18 cellular contexts compared by ENCODE assay signal in genomic region chr14:38391334-38391733, GRCh38.
DNase-seq lines count a peak whose midpoint lies in the region; ATAC-seq, FAIRE-seq and TF ChIP-seq lines count a peak whose summit lies in the region.
"Had no signal": no experiment of that assay in that cellular context is flagged by ENCODE, and none has a peak within 500 bp of the region (broad histone marks: within the 10 kb centered on the region; RNA-seq: fewer than 3 reads in every experiment).

No MANE protein-coding gene starts in this region.

- no peak for ATAC-seq in HG02840 (IDR thresholded peaks at IDR 0.05; ENCODE audit: low FRiP score, unreplicated experiment)
- ATAC-seq: A549; activated CD8-positive, alpha-beta T cell treated with anti-CD3 and anti-CD28 coated beads, Interleukin-2, amount 10 ng/mL, durations not matched to agents 7 days and 5 days; activated T-helper 17 cell treated with anti-CD3 and anti-CD28 coated beads, Interleukin-2, amount 50 U/mL, for 72 hours; lower lobe of right lung; naive thymus-derived CD8-positive, alpha-beta T cell had no signal

- intact Hi-C loops in left ventricle myocardium inferior (cut with micrococcal nuclease) (no loop called here), cardiac septum (cut with DNase I) (no loop called here), testis (cut with DNase I; ENCODE audit: low total_unique reads) (no loop called here)

- peaks cover 11% of the 10 kb centered on the region for H3K4me1 ChIP-seq in left ventricle myocardium inferior
- peaks cover 0 to 12% (median 0%) of the 10 kb centered on the region in 5 donors for H3K4me1 ChIP-seq in subcutaneous abdominal adipose tissue (ENCODE audit: control insufficient read depth in 5 of 5, insufficient read depth in 5 of 5, low read length in 5 of 5)
- no peaks in the 10 kb centered on the region for H3K4me1 ChIP-seq in testis
- H3K4me1 ChIP-seq: A549, lower lobe of right lung had no signal

- H3K4me3 ChIP-seq in left ventricle myocardium inferior (no peak overlapping the region), subcutaneous abdominal adipose tissue (ENCODE audit: low read depth in 1 of 5, low read length in 5 of 5) (no peak overlapping the region), testis (no peak overlapping the region)
- H3K4me3 ChIP-seq: A549, lower lobe of right lung, tibial artery had no signal

- DNase-seq in left ventricle myocardium inferior (no peak), cardiac septum (ENCODE audit: low spot score) (no peak), NCI-H2029 treated with DMSO at 0.1 percent for 48 hours (lab: John Stamatoyannopoulos, UW) (peak; percentile 23), fibroblast of gingiva (ENCODE audit: low read depth) (peak; percentile 5), testis (no peak), GM12891 (ENCODE audit: insufficient read length, low spot score) (no peak)
- DNase-seq: activated CD8-positive, alpha-beta T cell treated with anti-CD3 and anti-CD28 coated beads, Interleukin-2, amount 10 ng/mL, durations not matched to agents 7 days and 5 days; lower lobe of right lung; naive thymus-derived CD8-positive, alpha-beta T cell; NCI-H1417; NCI-H446; stimulated activated CD4-positive, alpha-beta T cell treated with anti-CD3 and anti-CD28 coated beads, Interleukin-1b, Interleukin-23, amount 100 ng/mL, for 48 hours; tibial artery had no signal

- H3K27me3 ChIP-seq in left ventricle myocardium inferior (ENCODE audit: low read depth) (no peaks in the 10 kb centered on the region), subcutaneous abdominal adipose tissue (ENCODE audit: control insufficient read depth in 5 of 5, insufficient read depth in 4 of 5, low read length in 5 of 5) (no peaks in the 10 kb centered on the region), testis (no peaks in the 10 kb centered on the region)
- H3K27me3 ChIP-seq: tibial artery had no signal

- FAIRE-seq in GM12891 (lab: Jason Lieb, UNC) = no peak
- FAIRE-seq: A549, GM18507 had no signal

- TF ChIP-seq POLR2A in testis (IDR thresholded peaks at IDR 0.05) = no peak
- TF ChIP-seq POLR2A in GM12891 (IDR thresholded peaks at IDR 0.05; ENCODE audit: low read depth, low read length) = no peak

- no peaks in the 10 kb centered on the region for H3K9me3 ChIP-seq in left ventricle myocardium inferior (replicated peaks)
- H3K9me3 ChIP-seq in subcutaneous abdominal adipose tissue (ENCODE audit: control insufficient read depth in 5 of 5, low read length in 5 of 5) = no peaks in the 10 kb centered on the region
- H3K9me3 ChIP-seq in testis = no peaks in the 10 kb centered on the region
- H3K9me3 ChIP-seq: A549, lower lobe of right lung, tibial artery had no signal

- H3K9ac ChIP-seq in subcutaneous abdominal adipose tissue (ENCODE audit: low read length in 5 of 5) = no peak overlapping the region

- H3K27ac ChIP-seq in left ventricle myocardium inferior (replicated peaks) (peak overlapping the region; percentile 12), subcutaneous abdominal adipose tissue (ENCODE audit: low read depth, low read length) (peak overlapping the region; percentile 48), testis (no peak overlapping the region)
- H3K27ac ChIP-seq: A549, lower lobe of right lung, tibial artery had no signal

- TF ChIP-seq CTCF in left ventricle myocardium inferior (IDR thresholded peaks at IDR 0.05; ENCODE audit: borderline replicate concordance) (no peak), testis (IDR thresholded peaks at IDR 0.05) (no peak)

- H3K36me3 ChIP-seq in left ventricle myocardium inferior (no peaks in the 10 kb centered on the region), subcutaneous abdominal adipose tissue (ENCODE audit: control insufficient read depth in 5 of 5, insufficient read depth in 5 of 5, low read length in 5 of 5) (no peaks in the 10 kb centered on the region), testis (ENCODE audit: low read depth, missing control alignments) (no peaks in the 10 kb centered on the region)
- H3K36me3 ChIP-seq: lower lobe of right lung, tibial artery had no signal

TF ChIP-seq in GM12891, 5 proteins besides CTCF, POLR2A, EP300 and RAD21:
- TF ChIP-seq TAF1 (IDR thresholded peaks at IDR 0.05; ENCODE audit: low read depth, low read length) (no peak), POLR2AphosphoS5 (IDR thresholded peaks at IDR 0.05; ENCODE audit: low read depth, low read length) (no peak), PAX5 (IDR thresholded peaks at IDR 0.05; ENCODE audit: insufficient read depth, low read length, severe bottlenecking) (no peak), POU2F2 (IDR thresholded peaks at IDR 0.05; ENCODE audit: low read depth, low read length) (no peak), SPI1 (IDR thresholded peaks at IDR 0.05; ENCODE audit: low read depth, low read length) (no peak)

Comparison
In these comparisons a context has a peak if more than half of its experiments do, and no peak if none do; other contexts are left out.
1. DNase-seq: peak in NCI-H2029 treated with DMSO at 0.1 percent for 48 hours (single experiment) and fibroblast of gingiva (single experiment); none in left ventricle myocardium inferior (single experiment), cardiac septum (single experiment), testis (single experiment) and GM12891 (single experiment).
2. H3K27ac ChIP-seq: peak in left ventricle myocardium inferior (single experiment) and subcutaneous abdominal adipose tissue (single experiment); none in testis (0 of 2).